In genomic region chr16:54931757-54932660, GRCh38 we compare ENCODE assay signal across 1 cellular context.
TF ChIP-seq lines count a peak whose summit lies in the region.

No MANE protein-coding gene starts in this region.

TF ChIP-seq in HepG2, 621 proteins besides CTCF, POLR2A, EP300 and RAD21:
- TF ChIP-seq GABPA (IDR thresholded peaks at IDR 0.05; ENCODE audit: low read depth, low read length) (no peak), GABPA (CRISPR knock-in tag; IDR thresholded peaks at IDR 0.05; ENCODE audit: low read depth) (no peak), ZNF333 (CRISPR knock-in tag; IDR thresholded peaks at IDR 0.05; ENCODE audit: borderline replicate concordance) (no peak), THAP7 (CRISPR knock-in tag; IDR thresholded peaks at IDR 0.05) (no peak), ZEB1 (IDR thresholded peaks at IDR 0.05; ENCODE audit: insufficient replicate concordance, low read depth) (no peak), ZNF326 (CRISPR knock-in tag; IDR thresholded peaks at IDR 0.05; ENCODE audit: borderline replicate concordance) (no peak), ZNF337 (CRISPR knock-in tag; IDR thresholded peaks at IDR 0.05; ENCODE audit: borderline replicate concordance, low read depth) (no peak), ZNF724P (CRISPR knock-in tag; IDR thresholded peaks at IDR 0.05; ENCODE audit: borderline replicate concordance) (no peak), SRSF9 (IDR thresholded peaks at IDR 0.05; ENCODE audit: borderline replicate concordance, insufficient read depth, low read depth, low read length, poor library complexity, severe bottlenecking) (no peak), ZNF710 (CRISPR knock-in tag; IDR thresholded peaks at IDR 0.05; ENCODE audit: borderline replicate concordance) (no peak), ZNF230 (CRISPR knock-in tag; IDR thresholded peaks at IDR 0.05) (no peak), SRSF4 (IDR thresholded peaks at IDR 0.05; ENCODE audit: low read depth, low read length, poor library complexity, severe bottlenecking) (no peak), ARID5B (CRISPR knock-in tag; IDR thresholded peaks at IDR 0.05) (no peak), ZNF33B (CRISPR knock-in tag; IDR thresholded peaks at IDR 0.05) (no peak), ZNF670 (CRISPR knock-in tag; IDR thresholded peaks at IDR 0.05; ENCODE audit: borderline replicate concordance) (no peak), TEAD3 (CRISPR knock-in tag; optimal IDR thresholded peaks at IDR 0.05; ENCODE audit: borderline replicate concordance) (no peak), ATF2 (CRISPR knock-in tag; IDR thresholded peaks at IDR 0.05) (no peak)
TF ChIP-seq in HepG2: peak in this region for 0.
